Comparison of ENCODE assay signal across 8 cellular contexts in genomic region chr16:31032736-31033708, GRCh38. TPM values are rescaled to one million over a fixed set of nuclear protein-coding genes. Genes with fewer than 3 reads are reported as not detected.
DNase-seq lines count a peak whose midpoint lies in the region; FAIRE-seq and TF ChIP-seq lines count a peak whose summit lies in the region.

TSS of gene STX4 (plus strand) at chr16:31033558. CDS start at chr16:31033806, 248 bp downstream.

- H3K4me3 ChIP-seq in neutrophil (ENCODE audit: low read depth in 1 of 2, low read length in 1 of 2) = peak within 1 kb of the TSS; percentile 74 to 99

- H3K27ac ChIP-seq in neutrophil (peak within 1 kb of the TSS; percentile 92), substantia nigra (ENCODE audit: low read depth, low read length, poor library complexity, severe bottlenecking) (peak within 1 kb of the TSS; percentile 98)

- POLR2A ChIA-PET in HEK293T (lab: Yijun Ruan, JAX) = interaction anchor here (0.6 to 2.3 kb wide), 14 partner anchors 10 to 1230 kb away, joined by 3 to 10 read pairs (median 4); partner anchors contain the start of genes HSD3B7, KAT8, ZNF646 and ZNF668

- H3K4me1 ChIP-seq in neutrophil (ENCODE audit: control insufficient read depth in 1 of 2, insufficient read depth in 1 of 2, low read depth in 1 of 2, low read length in 1 of 2) = peaks cover 20 to 33% of the 10 kb centered on the region in 2 experiments

- H3K9me3 Mint-ChIP-seq in activated naive CD4-positive, alpha-beta T cell treated with anti-CD3 and anti-CD28 coated beads for 36 hours = no peaks in the 10 kb centered on the region

- TF ChIP-seq CTCF in neutrophil (IDR thresholded peaks at IDR 0.05) = peak; percentile 6

- no peaks in the 10 kb centered on the region for H3K27me3 Mint-ChIP-seq in activated naive CD4-positive, alpha-beta T cell treated with anti-CD3 and anti-CD28 coated beads for 36 hours (ENCODE audit: low read depth)

- H3K9me3 ChIP-seq in neutrophil = no peaks in the 10 kb centered on the region

- peak; percentile 31 for FAIRE-seq in frontal cortex (lab: Jason Lieb, UNC)

- peak within 1 kb of the TSS; percentile 93 for H3K27ac Mint-ChIP-seq in activated naive CD4-positive, alpha-beta T cell treated with anti-CD3 and anti-CD28 coated beads for 36 hours

- DNase-seq in GDM1 (lab: John Stamatoyannopoulos, UW) (peak; percentile 92), HEK293T (ENCODE audit: extremely low spot score) (peak; percentile 99), MV-4-11 (lab: John Stamatoyannopoulos, UW) (peak; percentile 97), SK-N-DZ (ENCODE audit: low spot score) (peak; percentile 95), frontal cortex (ENCODE audit: low spot score in 2 of 2) (peak; percentile 92 to 94), substantia nigra (lab: John Stamatoyannopoulos, UW) (peak; percentile 80 to 100 (median 96))
- DNase-seq in activated naive CD4-positive, alpha-beta T cell treated with anti-CD3 and anti-CD28 coated beads for 36 hours = peak; percentile 99

- peaks cover 9% of the 10 kb centered on the region for H3K36me3 Mint-ChIP-seq in activated naive CD4-positive, alpha-beta T cell treated with anti-CD3 and anti-CD28 coated beads for 36 hours (ENCODE audit: low read depth)

- H3K27me3 ChIP-seq in neutrophil = no peaks in the 10 kb centered on the region

- intact Hi-C loops in activated naive CD4-positive, alpha-beta T cell treated with anti-CD3 and anti-CD28 coated beads for 36 hours (cut with micrococcal nuclease) = loop anchor here (1.0 to 2.0 kb wide), 11 partner anchors 36 to 836 kb away; partner anchors contain the start of genes ARMC5, FBRS, FUS and KAT8

- peaks cover 14% of the 10 kb centered on the region for H3K36me3 ChIP-seq in neutrophil

- CTCF ChIA-PET in HEK293T (lab: Yijun Ruan, JAX) = interaction anchor here (0.6 kb wide), 1 partner anchor 1185 kb away, joined by 3 read pairs; no protein-coding TSS in a partner anchor
- CTCF ChIA-PET in activated naive CD4-positive, alpha-beta T cell treated with anti-CD3 and anti-CD28 coated beads for 36 hours (lab: Charles Lee) = interaction anchor here (0.6 kb wide), 2 partner anchors 58 to 952 kb away, joined by 4 to 5 read pairs; no protein-coding TSS in a partner anchor

- peak within 1 kb of the TSS; percentile 96 for H3K4me3 Mint-ChIP-seq in activated naive CD4-positive, alpha-beta T cell treated with anti-CD3 and anti-CD28 coated beads for 36 hours

- peaks cover 22% of the 10 kb centered on the region for H3K4me1 Mint-ChIP-seq in activated naive CD4-positive, alpha-beta T cell treated with anti-CD3 and anti-CD28 coated beads for 36 hours (ENCODE audit: low read depth)

TF ChIP-seq in HEK293T, 16 proteins besides CTCF, POLR2A, EP300 and RAD21:
- TF ChIP-seq CTBP1 (IDR thresholded peaks at IDR 0.05; ENCODE audit: borderline replicate concordance) = no peak
- peak; percentile 92 for TF ChIP-seq TARDBP (IDR thresholded peaks at IDR 0.05)
- TF ChIP-seq NFRKB (IDR thresholded peaks at IDR 0.05) = no peak
- no peak for TF ChIP-seq LEF1 (IDR thresholded peaks at IDR 0.05; ENCODE audit: borderline replicate concordance)
- no peak for TF ChIP-seq FOXA1 (IDR thresholded peaks at IDR 0.05)
- TF ChIP-seq L3MBTL2 (conservative IDR thresholded peaks at IDR 0.05) = peak; percentile 99
- peak; percentile 37; the same call in 1 of the 2 replicates for TF ChIP-seq PKNOX1 (IDR thresholded peaks at IDR 0.05)
- TF ChIP-seq BHLHE40 (IDR thresholded peaks at IDR 0.05; ENCODE audit: borderline replicate concordance) = no peak

RNA-seq across cellular contexts. Expression of gene STX4, which starts in this region (rescaled TPM):
- polyA plus RNA-seq in SK-N-DZ (2014; cell fraction: cytosol; rRNA removed) = 5.1 and 7.1 TPM in 2 replicates
- polyA plus RNA-seq in SK-N-DZ (2014; cell fraction: nucleus; rRNA removed) = 16.9 and 18.5 TPM in 2 replicates
- total RNA-seq in activated naive CD4-positive, alpha-beta T cell treated with anti-CD3 and anti-CD28 coated beads for 36 hours = 10 to 100 TPM; 32.9 to 38.0 TPM
- 13.9 TPM for total RNA-seq in frontal cortex

Comparison
In these comparisons a context has a peak if more than half of its experiments do, and no peak if none do; other contexts are left out.
1. Peak in every context shown above with its lines: DNase-seq, H3K4me3 ChIP-seq and H3K27ac ChIP-seq.